Comparison of ENCODE assay signal across 29 cellular contexts in genomic region chr14:76168531-76168930, GRCh38. TPM values are rescaled to one million over a fixed set of nuclear protein-coding genes. Genes with fewer than 3 reads are reported as not detected.
A peak's percentile ranks its signal among the peaks of the same experiment; 100 is the strongest.
DNase-seq lines count a peak whose midpoint lies in the region; ATAC-seq, FAIRE-seq and TF ChIP-seq lines count a peak whose summit lies in the region.
"Had no signal": no experiment of that assay in that cellular context is flagged by ENCODE, and none has a peak within 500 bp of the region (broad histone marks: within the 10 kb centered on the region; RNA-seq: fewer than 3 reads in every experiment).

No MANE protein-coding gene starts in this region.

- H3K27me3 ChIP-seq in GM12878 (replicated peaks in 1 of 2; ENCODE audit: control insufficient read depth in 2 of 2, insufficient read depth in 2 of 2, low read length in 1 of 2) = no peaks in the 10 kb centered on the region
- H3K27me3 ChIP-seq in mesenchymal stem cell (ENCODE audit: control insufficient read depth in 1 of 2, insufficient read depth in 1 of 2, low read length in 2 of 2) = no peaks in the 10 kb centered on the region
- H3K27me3 ChIP-seq: BE2C, breast epithelium, right lobe of liver, SJCRH30, upper lobe of right lung had no signal

- no peak overlapping the region for H2BK120ac ChIP-seq in mesenchymal stem cell (ENCODE audit: low read depth, low read length)

- TF ChIP-seq EP300 in GM12878 (IDR thresholded peaks at IDR 0.05; ENCODE audit: borderline replicate concordance in 1 of 2, control insufficient read depth in 1 of 2, low read depth in 2 of 2, low read length in 2 of 2) = no peak

- no peak overlapping the region for H3K18ac ChIP-seq in mesenchymal stem cell (ENCODE audit: low read depth in 1 of 2, low read length in 2 of 2)

- RAD21 ChIA-PET in GM12878 (lab: Charles Lee; ENCODE audit: unreplicated experiment) = no interaction called here

- H3K4me1 ChIP-seq in GM12878 (ENCODE audit: control insufficient read depth, insufficient read depth, low read length) (no peaks in the 10 kb centered on the region), mesenchymal stem cell (ENCODE audit: control insufficient read depth, insufficient read depth, low read depth, low read length) (peaks cover 7% of the 10 kb centered on the region)
- H3K4me1 ChIP-seq: BE2C, breast epithelium, right lobe of liver, upper lobe of right lung had no signal

- no peaks in the 10 kb centered on the region for H4K20me1 ChIP-seq in GM12878 (ENCODE audit: control insufficient read depth, insufficient read depth)

- DNase-seq in NCI-H2107 treated with DMSO at 0.1 percent for 48 hours (lab: John Stamatoyannopoulos, UW; ENCODE audit: unreplicated experiment) (peak; percentile 78), NCI-H2107 (lab: John Stamatoyannopoulos, UW) (no peak), LHCN-M2 (ENCODE audit: low read depth) (peak; percentile 3), GM12878 (ENCODE audit: low read depth, low spot score) (no peak), mesenchymal stem cell (no peak), dermis blood vessel endothelial cell (no peak), SHP77 (lab: John Stamatoyannopoulos, UW) (no peak), NCI-H526 treated with DMSO at 0.1 percent for 48 hours (lab: John Stamatoyannopoulos, UW) (no peak)
- DNase-seq: activated CD4-positive, alpha-beta T cell treated with anti-CD3 and anti-CD28 coated beads, Interleukin-2, amount 50 U/mL, for 4 hours; activated CD8-positive, alpha-beta memory T cell treated with anti-CD3 and anti-CD28 coated beads, Interleukin-2, amount 50 U/mL, for 48 hours; activated effector memory CD4-positive, alpha-beta T cell treated with Interleukin-2 at 50 U/mL for 16 hours; BE2C; Calu3; cortex of kidney; foreskin melanocyte; GF-D8; kidney; naive B cell; NCI-H1092; NCI-H2171 treated with DMSO at 0.1 percent for 48 hours; NCI-H774; OCI-M1; right lobe of liver; SJCRH30; stimulated activated CD4-positive, alpha-beta T cell treated with anti-CD3 and anti-CD28 coated beads, Interleukin-15, amount 100 ng/mL, for 24 hours; T-helper 17 cell; upper lobe of right lung; WERI-Rb-1 had no signal

- intact Hi-C loops in GM12878 (cut with micrococcal nuclease; ENCODE audit: unreplicated experiment) = no loop called here

- H3K4me2 ChIP-seq in GM12878 (ENCODE audit: control insufficient read depth, insufficient read depth) = no peak overlapping the region
- peak overlapping the region; percentile 53 for H3K4me2 ChIP-seq in mesenchymal stem cell (ENCODE audit: low read length, poor library complexity, severe bottlenecking)

- no peak overlapping the region for H3K4ac ChIP-seq in mesenchymal stem cell (ENCODE audit: low read depth in 1 of 2, low read length in 2 of 2)

- no peak overlapping the region for H3K4me3 ChIP-seq in GM12878
- H3K4me3 ChIP-seq in mesenchymal stem cell (ENCODE audit: insufficient read depth in 1 of 2, low read depth in 1 of 2, low read length in 2 of 2) = no peak overlapping the region
- H3K4me3 ChIP-seq: breast epithelium, right lobe of liver, SJCRH30, upper lobe of right lung had no signal

- H3K36me3 ChIP-seq in GM12878 (ENCODE audit: control insufficient read depth in 2 of 2, insufficient read depth in 2 of 2, low read length in 1 of 2) (peaks cover 7 to 33% of the 10 kb centered on the region in 2 experiments), mesenchymal stem cell (ENCODE audit: control insufficient read depth in 1 of 2, insufficient read depth in 2 of 2, low read depth in 1 of 2, low read length in 2 of 2) (peaks cover 0 to 68% of the 10 kb centered on the region in 2 experiments)

- no peak overlapping the region for H2BK15ac ChIP-seq in mesenchymal stem cell (ENCODE audit: low read depth, poor library complexity, severe bottlenecking)

- peak; percentile 24; the same call in 1 of the 3 replicates for ATAC-seq in GM12878
- ATAC-seq: right lobe of liver, T-helper 17 cell, upper lobe of right lung had no signal

- H4K8ac ChIP-seq in mesenchymal stem cell (ENCODE audit: low read length) = no peak overlapping the region

- H3K79me2 ChIP-seq in GM12878 (ENCODE audit: control insufficient read depth, insufficient read depth, low read length) = peaks cover 39% of the 10 kb centered on the region

- TF ChIP-seq POLR2A in GM12878 (IDR thresholded peaks at IDR 0.05; ENCODE audit: low read depth, low read length) = no peak

- H3K9ac ChIP-seq in GM12878 (ENCODE audit: control insufficient read depth, insufficient read depth, low read length) (no peak overlapping the region), mesenchymal stem cell (ENCODE audit: low read length) (no peak overlapping the region)

- FAIRE-seq in GM12878 (lab: Jason Lieb, UNC) = no peak
- FAIRE-seq: kidney had no signal

- CTCF ChIA-PET in GM12878 (lab: Yijun Ruan, JAX) = no interaction called here

- in situ Hi-C loops in GM12878 (cut with MboI) = no loop called here

- TF ChIP-seq CTCF in GM12878 (IDR thresholded peaks at IDR 0.05 in 2 of 3, conservative IDR thresholded peaks at IDR 0.05 in 1 of 3; ENCODE audit: control insufficient read depth in 2 of 3, extremely low read depth in 1 of 3, insufficient read depth in 1 of 3, low read depth in 3 of 3, low read length in 3 of 3) = no peak

- no peaks in the 10 kb centered on the region; the same call in 2 of the 3 replicates for H3K9me3 ChIP-seq in GM12878 (replicated peaks; ENCODE audit: control insufficient read depth, insufficient read depth, low read length)
- H3K9me3 ChIP-seq in mesenchymal stem cell (ENCODE audit: control insufficient read depth, low read length) = no peaks in the 10 kb centered on the region
- H3K9me3 ChIP-seq: BE2C, breast epithelium, right lobe of liver, SJCRH30, upper lobe of right lung had no signal

- H3K23ac ChIP-seq in mesenchymal stem cell (ENCODE audit: low read length in 2 of 2) = no peak overlapping the region

- WGBS in GM12878 (ENCODE audit: insufficient coverage, insufficient replicate concordance, low lambda C conversion rate, missing lambda C conversion rate) = 64% methylated on average over 3 of the region's 3 CpGs
- WGBS in mesenchymal stem cell = 92% methylated on average over 3 of the region's 3 CpGs

- TF ChIP-seq RAD21 in GM12878 (IDR thresholded peaks at IDR 0.05; ENCODE audit: insufficient read depth, low read depth, low read length) = no peak

- no peak overlapping the region for H2BK12ac ChIP-seq in mesenchymal stem cell (ENCODE audit: low read length in 2 of 2)

- no peak overlapping the region for H3K14ac ChIP-seq in mesenchymal stem cell (ENCODE audit: low read length in 2 of 2)

- peak overlapping the region; percentile 35 for H2BK5ac ChIP-seq in mesenchymal stem cell (ENCODE audit: low read depth, low read length, poor library complexity, severe bottlenecking)

- H3K79me1 ChIP-seq in mesenchymal stem cell (replicated peaks; ENCODE audit: low read length, poor library complexity, severe bottlenecking) = peaks cover 14% of the 10 kb centered on the region

- H3K27ac ChIP-seq in GM12878 (ENCODE audit: control insufficient read depth, insufficient read depth) = no peak overlapping the region
- H3K27ac ChIP-seq in mesenchymal stem cell (ENCODE audit: low read length, poor library complexity, severe bottlenecking) = peak overlapping the region; percentile 96
- H3K27ac ChIP-seq: breast epithelium, right lobe of liver, SJCRH30, upper lobe of right lung, WERI-Rb-1 had no signal

- BruUV-seq in GM12878 (replicated peaks; lab: Mats Ljungman, UMichigan) = no TSS peak

- peak overlapping the region; percentile 99 for H2AK5ac ChIP-seq in mesenchymal stem cell (ENCODE audit: low read length, severe bottlenecking)

- H2AFZ ChIP-seq in GM12878 (ENCODE audit: control insufficient read depth, low read depth, low read length) (no peak overlapping the region), mesenchymal stem cell (ENCODE audit: low read depth, low read length) (no peak overlapping the region)

- SMC1A ChIA-PET in GM12878 (lab: Charles Lee; ENCODE audit: uncharacterized antibody, unreplicated experiment) = no interaction called here

- POLR2A ChIA-PET in GM12878 (lab: Charles Lee) = no interaction called here

- H4K91ac ChIP-seq in mesenchymal stem cell (ENCODE audit: low read length) = no peak overlapping the region

TF ChIP-seq in GM12878, 131 proteins besides CTCF, POLR2A, EP300 and RAD21:
- TF ChIP-seq PAX5 (IDR thresholded peaks at IDR 0.05; ENCODE audit: borderline replicate concordance, low read depth, low read length) = peak; percentile 69; the same call in 1 of the 2 replicates
- no peak for TF ChIP-seq KDM1A (IDR thresholded peaks at IDR 0.05; ENCODE audit: borderline replicate concordance)

RNA-seq across cellular contexts. Expression of gene GPATCH2L, which starts 16.8 kb away (rescaled TPM):
- total RNA-seq in LHCN-M2 (2014; rRNA removed) (60.4 and 67.2 TPM in 2 replicates), GM12878 (2014; rRNA removed) (31.7 and 32.9 TPM in 2 replicates), GM12878 (2014; rRNA removed; fragmentation: Illumina TruSeq; extraction: Trizol) (27.6 and 30.4 TPM in 2 replicates), GM12878 (2021) (42.6 and 50.9 TPM in 2 replicates), dermis blood vessel endothelial cell (46.3 and 66.5 TPM in 2 replicates)
- 8.0 TPM for polyA plus RNA-seq in LHCN-M2 (2012)
- 1,448 and 1,558 TPM in 2 replicates for total RNA-seq in GM12878 (2013; cell fraction: nucleolus; rRNA removed)
- 30.7 TPM for polyA plus RNA-seq in GM12878 (2011; ENCODE audit: low read depth)
- polyA plus RNA-seq in GM12878 (2011; rRNA removed) (45.0 and 45.6 TPM in 2 replicates), GM12878 (2014; fragmentation: Illumina TruSeq; extraction: Trizol) (20.4 and 24.3 TPM in 2 replicates), GM12878 (2014; fragmentation: Nextera tagmentation; extraction: Ambion mirVana) (10 to 100 TPM in 1 of 2 experiments, 1 to 10 TPM in 1; 9.1 to 12.9 TPM), GM12878 (2014; rRNA removed) (16.6 and 22.5 TPM in 2 replicates), GM12878 (2016; fragmentation: Nextera tagmentation; extraction: Ambion mirVana) (10 to 100 TPM; 20.8 to 26.3 TPM)
- 25.7 and 30.3 TPM in 2 replicates for polyA plus RNA-seq in GM12878 (2011; cell fraction: cytosol; rRNA removed)
- 105 and 112 TPM in 2 replicates for polyA plus RNA-seq in GM12878 (2011; cell fraction: nucleus; rRNA removed)
- 29.1 and 43.6 TPM in 2 replicates for polyA plus RNA-seq in GM12878 (2012)
- polyA minus RNA-seq in GM12878 (2011; rRNA and poly(A)+ RNA removed) = 93.9 and 121 TPM in 2 replicates
- polyA minus RNA-seq in GM12878 (2011; cell fraction: cytosol; rRNA and poly(A)+ RNA removed) = 19.6 and 22.5 TPM in 2 replicates
- polyA minus RNA-seq in GM12878 (2011; cell fraction: nucleus; rRNA and poly(A)+ RNA removed) = 154 and 176 TPM in 2 replicates
- polyA plus RNA-seq in mesenchymal stem cell (2013, experiment 1 of 2) = 15.0 TPM
- polyA plus RNA-seq in mesenchymal stem cell (2013, experiment 2 of 2) = 14.9 TPM

Comparison
In these comparisons a context has a peak if more than half of its experiments do, and no peak if none do; other contexts are left out.
1. DNase-seq: peak in NCI-H2107 treated with DMSO at 0.1 percent for 48 hours (single experiment) and LHCN-M2 (single experiment); none in NCI-H2107 (single experiment), GM12878 (single experiment), mesenchymal stem cell (single experiment), dermis blood vessel endothelial cell (single experiment), SHP77 (0 of 2) and NCI-H526 treated with DMSO at 0.1 percent for 48 hours (single experiment).